ENCODE assay signal across 1 cellular context in genomic region chr4:1726146-1726934, GRCh38.
TF ChIP-seq lines count a peak whose summit lies in the region.

No MANE protein-coding gene starts in this region.

TF ChIP-seq in HepG2, 621 proteins besides CTCF, POLR2A, EP300 and RAD21 (continued from another document and continues in another):
- TF ChIP-seq NCOA5 (CRISPR knock-in tag; IDR thresholded peaks at IDR 0.05) (no peak), KDM5A (IDR thresholded peaks at IDR 0.05; ENCODE audit: borderline replicate concordance, low read length) (no peak), ZNF24 (IDR thresholded peaks at IDR 0.05) (no peak), MIER3 (CRISPR knock-in tag; IDR thresholded peaks at IDR 0.05; ENCODE audit: borderline replicate concordance) (peak; percentile 39; the same call in 1 of the 2 replicates), THRA (CRISPR knock-in tag; IDR thresholded peaks at IDR 0.05; ENCODE audit: borderline replicate concordance) (no peak), ZNF318 (CRISPR knock-in tag; IDR thresholded peaks at IDR 0.05) (no peak), ISX (CRISPR knock-in tag; conservative IDR thresholded peaks at IDR 0.05) (no peak), BRD4 (CRISPR knock-in tag; IDR thresholded peaks at IDR 0.05) (no peak), STAT5B (CRISPR knock-in tag; IDR thresholded peaks at IDR 0.05) (no peak), ELF4 (CRISPR knock-in tag; IDR thresholded peaks at IDR 0.05; ENCODE audit: borderline replicate concordance) (no peak), REPIN1 (CRISPR knock-in tag; IDR thresholded peaks at IDR 0.05; ENCODE audit: borderline replicate concordance, low read depth) (no peak; the same call in 1 of the 2 replicates), ZNF30 (CRISPR knock-in tag; IDR thresholded peaks at IDR 0.05) (no peak)
- TF ChIP-seq, protein P1, sequence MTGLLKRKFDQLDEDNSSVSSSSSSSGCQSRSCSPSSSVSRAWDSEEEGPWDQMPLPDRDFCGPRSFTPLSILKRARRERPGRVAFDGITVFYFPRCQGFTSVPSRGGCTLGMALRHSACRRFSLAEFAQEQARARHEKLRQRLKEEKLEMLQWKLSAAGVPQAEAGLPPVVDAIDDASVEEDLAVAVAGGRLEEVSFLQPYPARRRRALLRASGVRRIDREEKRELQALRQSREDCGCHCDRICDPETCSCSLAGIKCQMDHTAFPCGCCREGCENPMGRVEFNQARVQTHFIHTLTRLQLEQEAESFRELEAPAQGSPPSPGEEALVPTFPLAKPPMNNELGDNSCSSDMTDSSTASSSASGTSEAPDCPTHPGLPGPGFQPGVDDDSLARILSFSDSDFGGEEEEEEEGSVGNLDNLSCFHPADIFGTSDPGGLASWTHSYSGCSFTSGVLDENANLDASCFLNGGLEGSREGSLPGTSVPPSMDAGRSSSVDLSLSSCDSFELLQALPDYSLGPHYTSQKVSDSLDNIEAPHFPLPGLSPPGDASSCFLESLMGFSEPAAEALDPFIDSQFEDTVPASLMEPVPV (CRISPR knock-in tag; IDR thresholded peaks at IDR 0.05): no peak
- TF ChIP-seq, protein P2, sequence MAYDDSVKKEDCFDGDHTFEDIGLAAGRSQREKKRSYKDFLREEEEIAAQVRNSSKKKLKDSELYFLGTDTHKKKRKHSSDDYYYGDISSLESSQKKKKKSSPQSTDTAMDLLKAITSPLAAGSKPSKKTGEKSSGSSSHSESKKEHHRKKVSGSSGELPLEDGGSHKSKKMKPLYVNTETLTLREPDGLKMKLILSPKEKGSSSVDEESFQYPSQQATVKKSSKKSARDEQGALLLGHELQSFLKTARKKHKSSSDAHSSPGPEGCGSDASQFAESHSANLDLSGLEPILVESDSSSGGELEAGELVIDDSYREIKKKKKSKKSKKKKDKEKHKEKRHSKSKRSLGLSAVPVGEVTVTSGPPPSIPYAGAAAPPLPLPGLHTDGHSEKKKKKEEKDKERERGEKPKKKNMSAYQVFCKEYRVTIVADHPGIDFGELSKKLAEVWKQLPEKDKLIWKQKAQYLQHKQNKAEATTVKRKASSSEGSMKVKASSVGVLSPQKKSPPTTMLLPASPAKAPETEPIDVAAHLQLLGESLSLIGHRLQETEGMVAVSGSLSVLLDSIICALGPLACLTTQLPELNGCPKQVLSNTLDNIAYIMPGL (CRISPR knock-in tag; IDR thresholded peaks at IDR 0.05; ENCODE audit: borderline replicate concordance in 1 of 2, low read depth in 1 of 2): peak; percentile 30 to 68; a peak in 2 of 4 replicates
- TF ChIP-seq, protein P3, sequence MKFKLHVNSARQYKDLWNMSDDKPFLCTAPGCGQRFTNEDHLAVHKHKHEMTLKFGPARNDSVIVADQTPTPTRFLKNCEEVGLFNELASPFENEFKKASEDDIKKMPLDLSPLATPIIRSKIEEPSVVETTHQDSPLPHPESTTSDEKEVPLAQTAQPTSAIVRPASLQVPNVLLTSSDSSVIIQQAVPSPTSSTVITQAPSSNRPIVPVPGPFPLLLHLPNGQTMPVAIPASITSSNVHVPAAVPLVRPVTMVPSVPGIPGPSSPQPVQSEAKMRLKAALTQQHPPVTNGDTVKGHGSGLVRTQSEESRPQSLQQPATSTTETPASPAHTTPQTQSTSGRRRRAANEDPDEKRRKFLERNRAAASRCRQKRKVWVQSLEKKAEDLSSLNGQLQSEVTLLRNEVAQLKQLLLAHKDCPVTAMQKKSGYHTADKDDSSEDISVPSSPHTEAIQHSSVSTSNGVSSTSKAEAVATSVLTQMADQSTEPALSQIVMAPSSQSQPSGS (CRISPR knock-in tag; IDR thresholded peaks at IDR 0.05): 0 out of 2 replicates have a peak, but pooled peaks have one; percentile 60
- TF ChIP-seq, protein P4, sequence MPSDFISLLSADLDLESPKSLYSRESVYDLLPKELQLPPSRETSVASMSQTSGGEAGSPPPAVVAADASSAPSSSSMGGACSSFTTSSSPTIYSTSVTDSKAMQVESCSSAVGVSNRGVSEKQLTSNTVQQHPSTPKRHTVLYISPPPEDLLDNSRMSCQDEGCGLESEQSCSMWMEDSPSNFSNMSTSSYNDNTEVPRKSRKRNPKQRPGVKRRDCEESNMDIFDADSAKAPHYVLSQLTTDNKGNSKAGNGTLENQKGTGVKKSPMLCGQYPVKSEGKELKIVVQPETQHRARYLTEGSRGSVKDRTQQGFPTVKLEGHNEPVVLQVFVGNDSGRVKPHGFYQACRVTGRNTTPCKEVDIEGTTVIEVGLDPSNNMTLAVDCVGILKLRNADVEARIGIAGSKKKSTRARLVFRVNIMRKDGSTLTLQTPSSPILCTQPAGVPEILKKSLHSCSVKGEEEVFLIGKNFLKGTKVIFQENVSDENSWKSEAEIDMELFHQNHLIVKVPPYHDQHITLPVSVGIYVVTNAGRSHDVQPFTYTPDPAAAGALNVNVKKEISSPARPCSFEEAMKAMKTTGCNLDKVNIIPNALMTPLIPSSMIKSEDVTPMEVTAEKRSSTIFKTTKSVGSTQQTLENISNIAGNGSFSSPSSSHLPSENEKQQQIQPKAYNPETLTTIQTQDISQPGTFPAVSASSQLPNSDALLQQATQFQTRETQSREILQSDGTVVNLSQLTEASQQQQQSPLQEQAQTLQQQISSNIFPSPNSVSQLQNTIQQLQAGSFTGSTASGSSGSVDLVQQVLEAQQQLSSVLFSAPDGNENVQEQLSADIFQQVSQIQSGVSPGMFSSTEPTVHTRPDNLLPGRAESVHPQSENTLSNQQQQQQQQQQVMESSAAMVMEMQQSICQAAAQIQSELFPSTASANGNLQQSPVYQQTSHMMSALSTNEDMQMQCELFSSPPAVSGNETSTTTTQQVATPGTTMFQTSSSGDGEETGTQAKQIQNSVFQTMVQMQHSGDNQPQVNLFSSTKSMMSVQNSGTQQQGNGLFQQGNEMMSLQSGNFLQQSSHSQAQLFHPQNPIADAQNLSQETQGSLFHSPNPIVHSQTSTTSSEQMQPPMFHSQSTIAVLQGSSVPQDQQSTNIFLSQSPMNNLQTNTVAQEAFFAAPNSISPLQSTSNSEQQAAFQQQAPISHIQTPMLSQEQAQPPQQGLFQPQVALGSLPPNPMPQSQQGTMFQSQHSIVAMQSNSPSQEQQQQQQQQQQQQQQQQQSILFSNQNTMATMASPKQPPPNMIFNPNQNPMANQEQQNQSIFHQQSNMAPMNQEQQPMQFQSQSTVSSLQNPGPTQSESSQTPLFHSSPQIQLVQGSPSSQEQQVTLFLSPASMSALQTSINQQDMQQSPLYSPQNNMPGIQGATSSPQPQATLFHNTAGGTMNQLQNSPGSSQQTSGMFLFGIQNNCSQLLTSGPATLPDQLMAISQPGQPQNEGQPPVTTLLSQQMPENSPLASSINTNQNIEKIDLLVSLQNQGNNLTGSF (CRISPR knock-in tag; IDR thresholded peaks at IDR 0.05): no peak
- TF ChIP-seq, protein P5, sequence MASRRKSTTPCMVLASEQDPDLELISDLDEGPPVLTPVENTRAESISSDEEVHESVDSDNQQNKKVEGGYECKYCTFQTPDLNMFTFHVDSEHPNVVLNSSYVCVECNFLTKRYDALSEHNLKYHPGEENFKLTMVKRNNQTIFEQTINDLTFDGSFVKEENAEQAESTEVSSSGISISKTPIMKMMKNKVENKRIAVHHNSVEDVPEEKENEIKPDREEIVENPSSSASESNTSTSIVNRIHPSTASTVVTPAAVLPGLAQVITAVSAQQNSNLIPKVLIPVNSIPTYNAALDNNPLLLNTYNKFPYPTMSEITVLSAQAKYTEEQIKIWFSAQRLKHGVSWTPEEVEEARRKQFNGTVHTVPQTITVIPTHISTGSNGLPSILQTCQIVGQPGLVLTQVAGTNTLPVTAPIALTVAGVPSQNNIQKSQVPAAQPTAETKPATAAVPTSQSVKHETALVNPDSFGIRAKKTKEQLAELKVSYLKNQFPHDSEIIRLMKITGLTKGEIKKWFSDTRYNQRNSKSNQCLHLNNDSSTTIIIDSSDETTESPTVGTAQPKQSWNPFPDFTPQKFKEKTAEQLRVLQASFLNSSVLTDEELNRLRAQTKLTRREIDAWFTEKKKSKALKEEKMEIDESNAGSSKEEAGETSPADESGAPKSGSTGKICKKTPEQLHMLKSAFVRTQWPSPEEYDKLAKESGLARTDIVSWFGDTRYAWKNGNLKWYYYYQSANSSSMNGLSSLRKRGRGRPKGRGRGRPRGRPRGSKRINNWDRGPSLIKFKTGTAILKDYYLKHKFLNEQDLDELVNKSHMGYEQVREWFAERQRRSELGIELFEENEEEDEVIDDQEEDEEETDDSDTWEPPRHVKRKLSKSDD (CRISPR knock-in tag; IDR thresholded peaks at IDR 0.05; ENCODE audit: low read depth): no peak
- TF ChIP-seq, protein P6, sequence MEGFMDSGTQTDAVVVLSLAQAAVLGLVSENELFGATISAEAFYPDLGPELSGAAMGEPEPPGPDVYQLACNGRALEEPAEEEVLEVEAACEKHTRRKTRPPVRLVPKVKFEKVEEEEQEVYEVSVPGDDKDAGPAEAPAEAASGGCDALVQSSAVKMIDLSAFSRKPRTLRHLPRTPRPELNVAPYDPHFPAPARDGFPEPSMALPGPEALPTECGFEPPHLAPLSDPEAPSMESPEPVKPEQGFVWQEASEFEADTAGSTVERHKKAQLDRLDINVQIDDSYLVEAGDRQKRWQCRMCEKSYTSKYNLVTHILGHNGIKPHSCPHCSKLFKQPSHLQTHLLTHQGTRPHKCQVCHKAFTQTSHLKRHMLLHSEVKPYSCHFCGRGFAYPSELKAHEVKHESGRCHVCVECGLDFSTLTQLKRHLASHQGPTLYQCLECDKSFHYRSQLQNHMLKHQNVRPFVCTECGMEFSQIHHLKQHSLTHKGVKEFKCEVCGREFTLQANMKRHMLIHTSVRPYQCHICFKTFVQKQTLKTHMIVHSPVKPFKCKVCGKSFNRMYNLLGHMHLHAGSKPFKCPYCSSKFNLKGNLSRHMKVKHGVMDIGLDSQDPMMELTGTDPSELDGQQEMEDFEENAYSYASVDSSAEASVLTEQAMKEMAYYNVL (CRISPR knock-in tag; IDR thresholded peaks at IDR 0.05; ENCODE audit: borderline replicate concordance): no peak
